ENCODE assay signal across 28 cellular contexts in the genomic region with DNA sequence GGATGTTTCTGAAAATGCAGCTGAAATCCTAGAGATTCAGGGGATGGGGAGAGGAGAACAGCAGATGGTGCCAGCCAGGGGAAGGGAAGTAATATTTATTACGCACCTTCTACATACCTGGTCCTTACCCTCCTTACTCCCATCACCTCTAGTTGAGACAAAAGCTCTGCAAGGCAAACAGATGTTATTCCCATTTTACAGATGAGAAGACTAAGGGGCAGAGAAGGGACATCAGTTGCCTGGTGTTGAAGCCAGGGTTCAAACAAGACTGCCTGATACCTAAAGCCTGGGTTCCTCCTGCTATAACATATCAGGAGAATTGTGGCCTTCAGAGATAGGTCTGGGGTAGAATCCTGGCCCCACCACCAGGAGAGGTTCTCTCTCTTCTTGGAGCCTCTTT.
"Had no signal": no experiment of that assay in that cellular context is flagged by ENCODE, and none has a peak within 500 bp of the region (broad histone marks: within the 10 kb centered on the region; RNA-seq: fewer than 3 reads in every experiment).

No MANE protein-coding gene starts in this region.

- H3K36me3 ChIP-seq: colonic mucosa, gastrocnemius medialis, heart left ventricle, left ventricle myocardium inferior, lower lobe of right lung, prostate gland, right atrium auricular region, sigmoid colon, tibial artery had no signal

- H3K27ac ChIP-seq: colonic mucosa, epithelial cell of prostate, gastrocnemius medialis, heart left ventricle, left ventricle myocardium inferior, lower lobe of right lung, prostate gland, right atrium auricular region, sigmoid colon, testis, tibial artery had no signal

- H3K4me3 Mint-ChIP-seq: dendritic cell treated with granulocyte-macrophage colony-stimulating factor and Interleukin-4, amounts not matched to agents 40 ng/mL and 50 ng/mL, for 4 days; endodermal cell; memory B cell; natural killer cell; neural crest cell; stimulated activated effector memory CD8-positive, alpha-beta T cell treated with anti-CD3 and anti-CD28 coated beads, Interleukin-12 subunit alpha, Interleukin-12 subunit beta, amount 100 ng/mL, for 72 hours; type B pancreatic cell had no signal

- H3K27ac Mint-ChIP-seq: dendritic cell treated with granulocyte-macrophage colony-stimulating factor and Interleukin-4, amounts not matched to agents 40 ng/mL and 50 ng/mL, for 4 days; endodermal cell; memory B cell; natural killer cell; stimulated activated effector memory CD8-positive, alpha-beta T cell treated with anti-CD3 and anti-CD28 coated beads, Interleukin-12 subunit alpha, Interleukin-12 subunit beta, amount 100 ng/mL, for 72 hours; type B pancreatic cell had no signal

- H3K36me3 Mint-ChIP-seq: memory B cell; natural killer cell; stimulated activated effector memory CD8-positive, alpha-beta T cell treated with anti-CD3 and anti-CD28 coated beads, Interleukin-12 subunit alpha, Interleukin-12 subunit beta, amount 100 ng/mL, for 72 hours; type B pancreatic cell had no signal

- ATAC-seq: gastrocnemius medialis; heart left ventricle; natural killer cell; stimulated activated naive CD8-positive, alpha-beta T cell treated with anti-CD3 and anti-CD28 coated beads, Interleukin-15, Interleukin-2, amounts not matched to agents 100 U/mL and 50 U/mL, for 24 hours had no signal

- H3K9me3 ChIP-seq: colonic mucosa, gastrocnemius medialis, heart left ventricle, left ventricle myocardium inferior, lower lobe of right lung, prostate gland, right atrium auricular region, sigmoid colon, testis, tibial artery had no signal

- H3K4me3 ChIP-seq: colonic mucosa, gastrocnemius medialis, heart left ventricle, left ventricle myocardium inferior, lower lobe of right lung, prostate gland, right atrium auricular region, sigmoid colon, testis, tibial artery had no signal

- H3K4me1 Mint-ChIP-seq: natural killer cell; stimulated activated effector memory CD8-positive, alpha-beta T cell treated with anti-CD3 and anti-CD28 coated beads, Interleukin-12 subunit alpha, Interleukin-12 subunit beta, amount 100 ng/mL, for 72 hours had no signal

- H3K27me3 Mint-ChIP-seq: dendritic cell treated with granulocyte-macrophage colony-stimulating factor and Interleukin-4, amounts not matched to agents 40 ng/mL and 50 ng/mL, for 4 days; memory B cell; type B pancreatic cell had no signal

- H3K27me3 ChIP-seq: colonic mucosa, gastrocnemius medialis, heart left ventricle, right atrium auricular region, sigmoid colon, testis had no signal

- FAIRE-seq: islet of Langerhans, urothelium cell line had no signal

- DNase-seq: effector CD8-positive, alpha-beta T cell; endodermal cell; foreskin fibroblast; gastrocnemius medialis; heart left ventricle; hippocampal formation; kidney glomerular epithelial cell; left ventricle myocardium inferior; lower lobe of right lung; natural killer cell; sigmoid colon; stimulated activated CD4-positive, alpha-beta T cell treated with anti-CD3 and anti-CD28 coated beads, Interleukin-2, amount 100 ng/mL, for 24 hours; stimulated activated CD4-positive, alpha-beta T cell treated with anti-CD3 and anti-CD28 coated beads, Interleukin-4, amount 100 ng/mL, for 24 hours; stimulated activated naive CD8-positive, alpha-beta T cell treated with anti-CD3 and anti-CD28 coated beads, Interleukin-15, Interleukin-2, amounts not matched to agents 100 U/mL and 50 U/mL, for 24 hours; substantia nigra; testis; tibial artery had no signal

- H3K9me3 Mint-ChIP-seq: dendritic cell treated with granulocyte-macrophage colony-stimulating factor and Interleukin-4, amounts not matched to agents 40 ng/mL and 50 ng/mL, for 4 days; endodermal cell; memory B cell; natural killer cell; neural crest cell; stimulated activated effector memory CD8-positive, alpha-beta T cell treated with anti-CD3 and anti-CD28 coated beads, Interleukin-12 subunit alpha, Interleukin-12 subunit beta, amount 100 ng/mL, for 72 hours; type B pancreatic cell had no signal

- H3K4me1 ChIP-seq: colonic mucosa, lower lobe of right lung, prostate gland, sigmoid colon, testis, tibial artery had no signal
